In the genomic region with DNA sequence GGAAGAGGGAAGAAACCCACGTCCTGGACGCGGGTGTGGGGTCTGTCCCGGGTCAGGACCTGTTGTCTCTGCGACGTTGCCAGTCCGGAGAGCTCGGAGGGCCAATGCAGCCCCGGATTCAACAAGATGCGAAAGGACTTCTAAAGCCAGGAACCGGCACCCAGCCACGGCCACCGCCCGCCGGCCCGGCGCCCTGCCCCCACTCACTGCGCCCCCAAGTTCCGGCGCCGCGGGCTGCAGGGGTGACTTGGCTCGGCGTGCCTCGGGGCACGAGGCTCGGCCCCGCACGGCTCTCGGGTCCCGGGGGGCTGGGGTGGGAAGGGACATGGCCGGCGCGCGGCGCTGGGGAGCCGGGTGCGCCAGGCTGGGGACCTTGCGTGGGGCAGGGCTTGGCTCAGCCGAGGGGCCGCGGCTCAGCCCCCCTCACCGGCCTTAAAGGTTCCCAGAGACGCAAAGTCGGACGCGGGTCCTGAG, we compare ENCODE assay signal across 8 cellular contexts. TPM values are rescaled to one million over a fixed set of nuclear protein-coding genes. Genes with fewer than 3 reads are reported as not detected.
DNase-seq lines count a peak whose midpoint lies in the region; ATAC-seq, FAIRE-seq and TF ChIP-seq lines count a peak whose summit lies in the region.

No MANE protein-coding gene starts in this region.

- H3K9ac ChIP-seq in SK-N-SH: peak overlapping the region; percentile 92

- H3K4me2 ChIP-seq in SK-N-SH: peak overlapping the region; percentile 80

- H3K27me3 ChIP-seq in SK-N-SH (ENCODE audit: insufficient read depth) (no peaks in the 10 kb centered on the region), gastroesophageal sphincter (peaks cover 22% of the 10 kb centered on the region), psoas muscle (ENCODE audit: insufficient read depth in 3 of 3, low read length in 2 of 3) (peaks cover 0 to 14% (median 0%) of the 10 kb centered on the region in 3 donors)

- peaks cover 5 to 14% of the 10 kb centered on the region in 2 experiments for H3K36me3 ChIP-seq in SK-N-SH (replicated peaks in 1 of 2; ENCODE audit: control insufficient read depth in 1 of 2, insufficient read depth in 2 of 2, low read length in 1 of 2)
- H3K36me3 ChIP-seq in gastroesophageal sphincter: no peaks in the 10 kb centered on the region
- no peaks in the 10 kb centered on the region for H3K36me3 ChIP-seq in psoas muscle (ENCODE audit: insufficient read depth in 1 of 2, low read depth in 1 of 2)

- no peak for TF ChIP-seq RAD21 in SK-N-SH (IDR thresholded peaks at IDR 0.05; ENCODE audit: low read length)

- intact Hi-C loops in psoas muscle (cut with DNase I): loop anchor here in 1 of 2 donors (5.0 kb wide), 1 partner anchor 41 kb away; no protein-coding TSS in a partner anchor

- peak; percentile 48 for FAIRE-seq in GM12892 (lab: Jason Lieb, UNC)

- H3K9me3 ChIP-seq in SK-N-SH (no peaks in the 10 kb centered on the region), gastroesophageal sphincter (no peaks in the 10 kb centered on the region), psoas muscle (no peaks in the 10 kb centered on the region)

- H4K20me1 ChIP-seq in SK-N-SH (ENCODE audit: insufficient read depth): peaks cover 34% of the 10 kb centered on the region

- TF ChIP-seq POLR2A in GM12892 (IDR thresholded peaks at IDR 0.05; ENCODE audit: low read depth, low read length) (no peak), gastroesophageal sphincter (IDR thresholded peaks at IDR 0.05) (no peak)

- CTCF ChIA-PET in SK-N-SH (lab: Yijun Ruan, JAX): interaction anchor here (1.0 to 2.2 kb wide), 7 partner anchors 11 to 72 kb away, joined by 3 to 23 read pairs (median 4); no protein-coding TSS in a partner anchor

- TF ChIP-seq CTCF in SK-N-SH (IDR thresholded peaks at IDR 0.05) (no peak), gastroesophageal sphincter (IDR thresholded peaks at IDR 0.05) (no peak), psoas muscle (IDR thresholded peaks at IDR 0.05) (no peak)

- DNase-seq in GM12892 (ENCODE audit: insufficient read length) (peak; percentile 56), SK-N-SH (peak; percentile 76), psoas muscle (peak in 1 of 2 donors; percentile 42), HCEC 1CT (no peak)
- DNase-seq in stimulated activated naive CD4-positive, alpha-beta T cell treated with Interleukin-2 at 50 U/mL for 16 hours (lab: John Stamatoyannopoulos, UW): no peak

- H3K4me1 ChIP-seq in SK-N-SH (ENCODE audit: control insufficient read depth in 1 of 2, insufficient read depth in 2 of 2, low read depth in 1 of 2, low read length in 1 of 2) (peaks cover 0 to 32% of the 10 kb centered on the region in 2 experiments; a peak in 1 of 4 replicates), gastroesophageal sphincter (peaks cover 0 to 39% (median 9%) of the 10 kb centered on the region in 3 donors), psoas muscle (no peaks in the 10 kb centered on the region)

- WGBS in SK-N-SH (ENCODE audit: low lambda C conversion rate): 18% methylated on average over 10 of the region's 47 CpGs
- no CpG with 5 or more reads among the region's 47 CpGs for WGBS in gastroesophageal sphincter (ENCODE audit: low coverage in 1 of 2), 2 donors
- WGBS in psoas muscle, 3 donors: 0 to 1% (median 0%) methylated on average over 27 to 47 of the region's 47 CpGs

- H3F3A ChIP-seq in SK-N-SH (replicated peaks; ENCODE audit: insufficient read depth): no peaks in the 10 kb centered on the region

- peak overlapping the region; percentile 77 to 89 for H3K27ac ChIP-seq in SK-N-SH (ENCODE audit: low read depth in 2 of 2, low read length in 1 of 2)
- H3K27ac ChIP-seq in gastroesophageal sphincter: peak overlapping the region in 3 of 4 donors; percentile 50 to 72 (median 64)
- no peak overlapping the region for H3K27ac ChIP-seq in psoas muscle

- peaks cover 53% of the 10 kb centered on the region for H3K79me2 ChIP-seq in SK-N-SH (ENCODE audit: insufficient read depth)

- H2AFZ ChIP-seq in SK-N-SH (ENCODE audit: low read depth): peak overlapping the region; percentile 86

- POLR2A ChIA-PET in SK-N-SH (lab: Yijun Ruan, JAX): no interaction called here

- ATAC-seq in gastroesophageal sphincter (no peak), psoas muscle (peak; percentile 22 to 55 (median 40)), GM21786 (IDR thresholded peaks at IDR 0.05; ENCODE audit: unreplicated experiment) (no peak), HG02623 (IDR thresholded peaks at IDR 0.05; ENCODE audit: unreplicated experiment) (no peak)

- TF ChIP-seq EP300 in SK-N-SH (IDR thresholded peaks at IDR 0.05; ENCODE audit: borderline replicate concordance in 1 of 2, low read depth in 1 of 2, low read length in 1 of 2): no peak
- TF ChIP-seq EP300 in gastroesophageal sphincter (IDR thresholded peaks at IDR 0.05): no peak

- H3K9me2 ChIP-seq in SK-N-SH: no peaks in the 10 kb centered on the region

- peak overlapping the region; percentile 75 to 87 for H3K4me3 ChIP-seq in SK-N-SH (ENCODE audit: low read depth in 2 of 2, low read length in 1 of 2)
- peak overlapping the region; percentile 43 to 79 for H3K4me3 ChIP-seq in gastroesophageal sphincter
- H3K4me3 ChIP-seq in psoas muscle: peak overlapping the region; percentile 76

TF ChIP-seq in SK-N-SH, 30 proteins besides CTCF, POLR2A, EP300 and RAD21:
- no peak for TF ChIP-seq RFX5 (IDR thresholded peaks at IDR 0.05; ENCODE audit: low read length)
- no peak for TF ChIP-seq MEF2A (IDR thresholded peaks at IDR 0.05; ENCODE audit: borderline replicate concordance, low read depth)
- TF ChIP-seq FOSL2 (IDR thresholded peaks at IDR 0.05; ENCODE audit: borderline replicate concordance, low read depth): no peak
- peak; percentile 13; the same call in 1 of the 2 replicates for TF ChIP-seq TAF1 (IDR thresholded peaks at IDR 0.05; ENCODE audit: borderline replicate concordance, low read depth, low read length)

RNA-seq across cellular contexts. Expression of a gene that starts 51.8 kb away (rescaled TPM):
- polyA plus RNA-seq in GM12892 (2012; ENCODE audit: missing spikeins): 6.6 TPM
- 16.2 and 19.1 TPM in 2 replicates for polyA plus RNA-seq in SK-N-SH (2012; rRNA removed)
- 10.0 and 13.9 TPM in 2 replicates for polyA plus RNA-seq in SK-N-SH (2012; cell fraction: cytosol; rRNA removed)
- polyA plus RNA-seq in SK-N-SH (2012; cell fraction: nucleus; rRNA removed): 23.2 and 26.0 TPM in 2 replicates
- 10 to 100 TPM; 27.0 to 62.2 (median 44.0) TPM for total RNA-seq in gastroesophageal sphincter
- 10 to 100 TPM; 21.0 to 56.8 (median 37.0) TPM for total RNA-seq in psoas muscle
- 10 to 100 TPM in 2 of 3 donors, 1 to 10 TPM in 1; 5.8 to 23.4 (median 14.9) TPM for polyA plus RNA-seq in psoas muscle

RNA-seq across cellular contexts. Expression of a gene that starts 53.9 kb away (rescaled TPM):
- 7.4 TPM for polyA plus RNA-seq in GM12892 (2012; ENCODE audit: missing spikeins)
- polyA plus RNA-seq in SK-N-SH (2012; rRNA removed) (1.8 and 2.1 TPM in 2 replicates), psoas muscle (10 to 100 TPM; 11.6 to 21.6 (median 15.7) TPM)
- polyA plus RNA-seq in SK-N-SH (2012; cell fraction: cytosol; rRNA removed): 1.1 and 1.4 TPM in 2 replicates
- polyA plus RNA-seq in SK-N-SH (2012; cell fraction: nucleus; rRNA removed): 4.3 and 5.7 TPM in 2 replicates
- total RNA-seq in gastroesophageal sphincter (1 to 10 TPM; 2.8 to 4.4 (median 4.0) TPM), psoas muscle (10 to 100 TPM; 13.1 to 49.5 (median 33.4) TPM)

Comparison
In these comparisons a context has a peak if more than half of its experiments do, and no peak if none do; other contexts are left out.
1. DNase-seq: peak in GM12892 (single experiment) and SK-N-SH (single experiment); none in stimulated activated naive CD4-positive, alpha-beta T cell treated with Interleukin-2 at 50 U/mL for 16 hours (single experiment) and HCEC 1CT (single experiment).
2. ATAC-seq: peak in psoas muscle (4 of 4); none in gastroesophageal sphincter (single experiment), GM21786 (single experiment) and HG02623 (single experiment).
3. Peak in every context shown above with its lines, with median percentiles within 50 percentile points of each other: H3K4me3 ChIP-seq.